Comparison of ENCODE assay signal across 1 cellular context in the genomic region with DNA sequence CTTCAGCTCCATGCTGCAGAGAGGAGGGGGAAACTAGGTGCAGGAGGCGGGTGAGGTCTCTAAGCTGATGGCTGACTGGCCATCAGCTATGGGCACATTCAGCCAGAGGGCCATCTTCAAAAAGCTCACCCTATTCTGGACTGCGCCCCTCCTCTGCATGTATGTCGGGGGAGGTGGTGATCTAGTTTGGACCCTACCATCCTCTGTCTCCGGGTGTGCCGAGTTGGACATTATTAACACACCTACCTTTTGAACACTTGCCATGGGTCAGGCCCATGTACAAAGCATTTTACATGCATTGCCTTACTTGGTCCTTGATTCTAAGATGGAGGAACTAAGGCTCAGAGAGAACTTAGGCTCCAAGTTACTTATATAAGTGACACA.
TF ChIP-seq lines count a peak whose summit lies in the region.

No MANE protein-coding gene starts in this region.

TF ChIP-seq in GM23338, 12 proteins besides CTCF, POLR2A, EP300 and RAD21 (continued from another document):
- TF ChIP-seq, protein P1, sequence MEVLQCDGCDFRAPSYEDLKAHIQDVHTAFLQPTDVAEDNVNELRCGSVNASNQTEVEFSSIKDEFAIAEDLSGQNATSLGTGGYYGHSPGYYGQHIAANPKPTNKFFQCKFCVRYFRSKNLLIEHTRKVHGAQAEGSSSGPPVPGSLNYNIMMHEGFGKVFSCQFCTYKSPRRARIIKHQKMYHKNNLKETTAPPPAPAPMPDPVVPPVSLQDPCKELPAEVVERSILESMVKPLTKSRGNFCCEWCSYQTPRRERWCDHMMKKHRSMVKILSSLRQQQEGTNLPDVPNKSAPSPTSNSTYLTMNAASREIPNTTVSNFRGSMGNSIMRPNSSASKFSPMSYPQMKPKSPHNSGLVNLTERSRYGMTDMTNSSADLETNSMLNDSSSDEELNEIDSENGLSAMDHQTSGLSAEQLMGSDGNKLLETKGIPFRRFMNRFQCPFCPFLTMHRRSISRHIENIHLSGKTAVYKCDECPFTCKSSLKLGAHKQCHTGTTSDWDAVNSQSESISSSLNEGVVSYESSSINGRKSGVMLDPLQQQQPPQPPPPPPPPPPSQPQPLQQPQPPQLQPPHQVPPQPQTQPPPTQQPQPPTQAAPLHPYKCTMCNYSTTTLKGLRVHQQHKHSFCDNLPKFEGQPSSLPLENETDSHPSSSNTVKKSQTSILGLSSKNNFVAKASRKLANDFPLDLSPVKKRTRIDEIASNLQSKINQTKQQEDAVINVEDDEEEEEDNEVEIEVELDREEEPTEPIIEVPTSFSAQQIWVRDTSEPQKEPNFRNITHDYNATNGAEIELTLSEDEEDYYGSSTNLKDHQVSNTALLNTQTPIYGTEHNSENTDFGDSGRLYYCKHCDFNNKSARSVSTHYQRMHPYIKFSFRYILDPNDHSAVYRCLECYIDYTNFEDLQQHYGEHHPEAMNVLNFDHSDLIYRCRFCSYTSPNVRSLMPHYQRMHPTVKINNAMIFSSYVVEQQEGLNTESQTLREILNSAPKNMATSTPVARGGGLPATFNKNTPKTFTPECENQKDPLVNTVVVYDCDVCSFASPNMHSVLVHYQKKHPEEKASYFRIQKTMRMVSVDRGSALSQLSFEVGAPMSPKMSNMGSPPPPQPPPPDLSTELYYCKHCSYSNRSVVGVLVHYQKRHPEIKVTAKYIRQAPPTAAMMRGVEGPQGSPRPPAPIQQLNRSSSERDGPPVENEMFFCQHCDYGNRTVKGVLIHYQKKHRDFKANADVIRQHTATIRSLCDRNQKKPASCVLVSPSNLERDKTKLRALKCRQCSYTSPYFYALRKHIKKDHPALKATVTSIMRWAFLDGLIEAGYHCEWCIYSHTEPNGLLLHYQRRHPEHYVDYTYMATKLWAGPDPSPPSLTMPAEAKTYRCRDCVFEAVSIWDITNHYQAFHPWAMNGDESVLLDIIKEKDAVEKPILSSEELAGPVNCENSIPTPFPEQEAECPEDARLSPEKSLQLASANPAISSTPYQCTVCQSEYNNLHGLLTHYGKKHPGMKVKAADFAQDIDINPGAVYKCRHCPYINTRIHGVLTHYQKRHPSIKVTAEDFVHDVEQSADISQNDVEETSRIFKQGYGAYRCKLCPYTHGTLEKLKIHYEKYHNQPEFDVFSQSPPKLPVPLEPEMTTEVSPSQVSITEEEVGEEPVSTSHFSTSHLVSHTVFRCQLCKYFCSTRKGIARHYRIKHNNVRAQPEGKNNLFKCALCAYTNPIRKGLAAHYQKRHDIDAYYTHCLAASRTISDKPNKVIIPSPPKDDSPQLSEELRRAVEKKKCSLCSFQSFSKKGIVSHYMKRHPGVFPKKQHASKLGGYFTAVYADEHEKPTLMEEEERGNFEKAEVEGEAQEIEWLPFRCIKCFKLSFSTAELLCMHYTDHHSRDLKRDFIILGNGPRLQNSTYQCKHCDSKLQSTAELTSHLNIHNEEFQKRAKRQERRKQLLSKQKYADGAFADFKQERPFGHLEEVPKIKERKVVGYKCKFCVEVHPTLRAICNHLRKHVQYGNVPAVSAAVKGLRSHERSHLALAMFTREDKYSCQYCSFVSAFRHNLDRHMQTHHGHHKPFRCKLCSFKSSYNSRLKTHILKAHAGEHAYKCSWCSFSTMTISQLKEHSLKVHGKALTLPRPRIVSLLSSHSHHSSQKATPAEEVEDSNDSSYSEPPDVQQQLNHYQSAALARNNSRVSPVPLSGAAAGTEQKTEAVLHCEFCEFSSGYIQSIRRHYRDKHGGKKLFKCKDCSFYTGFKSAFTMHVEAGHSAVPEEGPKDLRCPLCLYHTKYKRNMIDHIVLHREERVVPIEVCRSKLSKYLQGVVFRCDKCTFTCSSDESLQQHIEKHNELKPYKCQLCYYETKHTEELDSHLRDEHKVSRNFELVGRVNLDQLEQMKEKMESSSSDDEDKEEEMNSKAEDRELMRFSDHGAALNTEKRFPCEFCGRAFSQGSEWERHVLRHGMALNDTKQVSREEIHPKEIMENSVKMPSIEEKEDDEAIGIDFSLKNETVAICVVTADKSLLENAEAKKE (CRISPR knock-in tag; IDR thresholded peaks at IDR 0.05): no peak
- TF ChIP-seq, protein P2, sequence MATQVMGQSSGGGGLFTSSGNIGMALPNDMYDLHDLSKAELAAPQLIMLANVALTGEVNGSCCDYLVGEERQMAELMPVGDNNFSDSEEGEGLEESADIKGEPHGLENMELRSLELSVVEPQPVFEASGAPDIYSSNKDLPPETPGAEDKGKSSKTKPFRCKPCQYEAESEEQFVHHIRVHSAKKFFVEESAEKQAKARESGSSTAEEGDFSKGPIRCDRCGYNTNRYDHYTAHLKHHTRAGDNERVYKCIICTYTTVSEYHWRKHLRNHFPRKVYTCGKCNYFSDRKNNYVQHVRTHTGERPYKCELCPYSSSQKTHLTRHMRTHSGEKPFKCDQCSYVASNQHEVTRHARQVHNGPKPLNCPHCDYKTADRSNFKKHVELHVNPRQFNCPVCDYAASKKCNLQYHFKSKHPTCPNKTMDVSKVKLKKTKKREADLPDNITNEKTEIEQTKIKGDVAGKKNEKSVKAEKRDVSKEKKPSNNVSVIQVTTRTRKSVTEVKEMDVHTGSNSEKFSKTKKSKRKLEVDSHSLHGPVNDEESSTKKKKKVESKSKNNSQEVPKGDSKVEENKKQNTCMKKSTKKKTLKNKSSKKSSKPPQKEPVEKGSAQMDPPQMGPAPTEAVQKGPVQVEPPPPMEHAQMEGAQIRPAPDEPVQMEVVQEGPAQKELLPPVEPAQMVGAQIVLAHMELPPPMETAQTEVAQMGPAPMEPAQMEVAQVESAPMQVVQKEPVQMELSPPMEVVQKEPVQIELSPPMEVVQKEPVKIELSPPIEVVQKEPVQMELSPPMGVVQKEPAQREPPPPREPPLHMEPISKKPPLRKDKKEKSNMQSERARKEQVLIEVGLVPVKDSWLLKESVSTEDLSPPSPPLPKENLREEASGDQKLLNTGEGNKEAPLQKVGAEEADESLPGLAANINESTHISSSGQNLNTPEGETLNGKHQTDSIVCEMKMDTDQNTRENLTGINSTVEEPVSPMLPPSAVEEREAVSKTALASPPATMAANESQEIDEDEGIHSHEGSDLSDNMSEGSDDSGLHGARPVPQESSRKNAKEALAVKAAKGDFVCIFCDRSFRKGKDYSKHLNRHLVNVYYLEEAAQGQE (IDR thresholded peaks at IDR 0.05; ENCODE audit: unreplicated experiment): no peak
- no peak for TF ChIP-seq NANOG (IDR thresholded peaks at IDR 0.05; ENCODE audit: borderline replicate concordance)
- no peak for TF ChIP-seq JUNB (IDR thresholded peaks at IDR 0.05; ENCODE audit: unreplicated experiment)
